1 cellular context compared by ENCODE assay signal in the genomic region with DNA sequence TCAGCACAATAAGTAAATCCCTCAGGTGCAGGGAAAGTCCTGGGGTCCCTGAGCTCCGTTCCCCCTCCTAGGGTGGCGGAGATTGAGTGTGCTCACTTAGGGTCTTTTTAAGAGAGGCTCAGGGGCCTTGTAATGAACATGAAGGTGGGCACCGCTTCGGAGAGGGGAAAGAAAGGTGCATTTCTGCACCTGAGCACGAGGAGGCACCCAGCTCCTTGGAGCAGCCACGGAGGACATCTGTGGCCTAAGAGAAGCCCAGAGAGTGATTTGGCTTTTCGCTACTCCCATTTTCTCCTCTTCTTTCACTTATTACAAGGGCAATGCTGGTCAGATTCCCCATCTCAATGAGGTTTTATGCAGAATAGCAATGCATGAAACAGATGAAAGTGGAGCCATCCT.
TF ChIP-seq lines count a peak whose summit lies in the region.

No MANE protein-coding gene starts in this region.

TF ChIP-seq in GM23338, 12 proteins besides CTCF, POLR2A, EP300 and RAD21:
- TF ChIP-seq, protein P1, sequence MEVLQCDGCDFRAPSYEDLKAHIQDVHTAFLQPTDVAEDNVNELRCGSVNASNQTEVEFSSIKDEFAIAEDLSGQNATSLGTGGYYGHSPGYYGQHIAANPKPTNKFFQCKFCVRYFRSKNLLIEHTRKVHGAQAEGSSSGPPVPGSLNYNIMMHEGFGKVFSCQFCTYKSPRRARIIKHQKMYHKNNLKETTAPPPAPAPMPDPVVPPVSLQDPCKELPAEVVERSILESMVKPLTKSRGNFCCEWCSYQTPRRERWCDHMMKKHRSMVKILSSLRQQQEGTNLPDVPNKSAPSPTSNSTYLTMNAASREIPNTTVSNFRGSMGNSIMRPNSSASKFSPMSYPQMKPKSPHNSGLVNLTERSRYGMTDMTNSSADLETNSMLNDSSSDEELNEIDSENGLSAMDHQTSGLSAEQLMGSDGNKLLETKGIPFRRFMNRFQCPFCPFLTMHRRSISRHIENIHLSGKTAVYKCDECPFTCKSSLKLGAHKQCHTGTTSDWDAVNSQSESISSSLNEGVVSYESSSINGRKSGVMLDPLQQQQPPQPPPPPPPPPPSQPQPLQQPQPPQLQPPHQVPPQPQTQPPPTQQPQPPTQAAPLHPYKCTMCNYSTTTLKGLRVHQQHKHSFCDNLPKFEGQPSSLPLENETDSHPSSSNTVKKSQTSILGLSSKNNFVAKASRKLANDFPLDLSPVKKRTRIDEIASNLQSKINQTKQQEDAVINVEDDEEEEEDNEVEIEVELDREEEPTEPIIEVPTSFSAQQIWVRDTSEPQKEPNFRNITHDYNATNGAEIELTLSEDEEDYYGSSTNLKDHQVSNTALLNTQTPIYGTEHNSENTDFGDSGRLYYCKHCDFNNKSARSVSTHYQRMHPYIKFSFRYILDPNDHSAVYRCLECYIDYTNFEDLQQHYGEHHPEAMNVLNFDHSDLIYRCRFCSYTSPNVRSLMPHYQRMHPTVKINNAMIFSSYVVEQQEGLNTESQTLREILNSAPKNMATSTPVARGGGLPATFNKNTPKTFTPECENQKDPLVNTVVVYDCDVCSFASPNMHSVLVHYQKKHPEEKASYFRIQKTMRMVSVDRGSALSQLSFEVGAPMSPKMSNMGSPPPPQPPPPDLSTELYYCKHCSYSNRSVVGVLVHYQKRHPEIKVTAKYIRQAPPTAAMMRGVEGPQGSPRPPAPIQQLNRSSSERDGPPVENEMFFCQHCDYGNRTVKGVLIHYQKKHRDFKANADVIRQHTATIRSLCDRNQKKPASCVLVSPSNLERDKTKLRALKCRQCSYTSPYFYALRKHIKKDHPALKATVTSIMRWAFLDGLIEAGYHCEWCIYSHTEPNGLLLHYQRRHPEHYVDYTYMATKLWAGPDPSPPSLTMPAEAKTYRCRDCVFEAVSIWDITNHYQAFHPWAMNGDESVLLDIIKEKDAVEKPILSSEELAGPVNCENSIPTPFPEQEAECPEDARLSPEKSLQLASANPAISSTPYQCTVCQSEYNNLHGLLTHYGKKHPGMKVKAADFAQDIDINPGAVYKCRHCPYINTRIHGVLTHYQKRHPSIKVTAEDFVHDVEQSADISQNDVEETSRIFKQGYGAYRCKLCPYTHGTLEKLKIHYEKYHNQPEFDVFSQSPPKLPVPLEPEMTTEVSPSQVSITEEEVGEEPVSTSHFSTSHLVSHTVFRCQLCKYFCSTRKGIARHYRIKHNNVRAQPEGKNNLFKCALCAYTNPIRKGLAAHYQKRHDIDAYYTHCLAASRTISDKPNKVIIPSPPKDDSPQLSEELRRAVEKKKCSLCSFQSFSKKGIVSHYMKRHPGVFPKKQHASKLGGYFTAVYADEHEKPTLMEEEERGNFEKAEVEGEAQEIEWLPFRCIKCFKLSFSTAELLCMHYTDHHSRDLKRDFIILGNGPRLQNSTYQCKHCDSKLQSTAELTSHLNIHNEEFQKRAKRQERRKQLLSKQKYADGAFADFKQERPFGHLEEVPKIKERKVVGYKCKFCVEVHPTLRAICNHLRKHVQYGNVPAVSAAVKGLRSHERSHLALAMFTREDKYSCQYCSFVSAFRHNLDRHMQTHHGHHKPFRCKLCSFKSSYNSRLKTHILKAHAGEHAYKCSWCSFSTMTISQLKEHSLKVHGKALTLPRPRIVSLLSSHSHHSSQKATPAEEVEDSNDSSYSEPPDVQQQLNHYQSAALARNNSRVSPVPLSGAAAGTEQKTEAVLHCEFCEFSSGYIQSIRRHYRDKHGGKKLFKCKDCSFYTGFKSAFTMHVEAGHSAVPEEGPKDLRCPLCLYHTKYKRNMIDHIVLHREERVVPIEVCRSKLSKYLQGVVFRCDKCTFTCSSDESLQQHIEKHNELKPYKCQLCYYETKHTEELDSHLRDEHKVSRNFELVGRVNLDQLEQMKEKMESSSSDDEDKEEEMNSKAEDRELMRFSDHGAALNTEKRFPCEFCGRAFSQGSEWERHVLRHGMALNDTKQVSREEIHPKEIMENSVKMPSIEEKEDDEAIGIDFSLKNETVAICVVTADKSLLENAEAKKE (CRISPR knock-in tag; IDR thresholded peaks at IDR 0.05) = no peak
- TF ChIP-seq EZH2phosphoT487 (IDR thresholded peaks at IDR 0.05; ENCODE audit: unreplicated experiment) (no peak), ZNF331 (CRISPR knock-in tag; IDR thresholded peaks at IDR 0.05; ENCODE audit: low read depth) (no peak), JUNB (IDR thresholded peaks at IDR 0.05; ENCODE audit: unreplicated experiment) (no peak), CREB1 (CRISPR knock-in tag; IDR thresholded peaks at IDR 0.05; ENCODE audit: low read depth) (no peak), NANOG (IDR thresholded peaks at IDR 0.05; ENCODE audit: borderline replicate concordance) (no peak), STAT1 (IDR thresholded peaks at IDR 0.05; ENCODE audit: unreplicated experiment) (no peak), POLR2AphosphoS5 (IDR thresholded peaks at IDR 0.05; ENCODE audit: low read depth) (no peak), ZNF114 (CRISPR knock-in tag; IDR thresholded peaks at IDR 0.05) (no peak), EZH2 (IDR thresholded peaks at IDR 0.05; ENCODE audit: low read depth, unreplicated experiment) (no peak)
- TF ChIP-seq, protein P2, sequence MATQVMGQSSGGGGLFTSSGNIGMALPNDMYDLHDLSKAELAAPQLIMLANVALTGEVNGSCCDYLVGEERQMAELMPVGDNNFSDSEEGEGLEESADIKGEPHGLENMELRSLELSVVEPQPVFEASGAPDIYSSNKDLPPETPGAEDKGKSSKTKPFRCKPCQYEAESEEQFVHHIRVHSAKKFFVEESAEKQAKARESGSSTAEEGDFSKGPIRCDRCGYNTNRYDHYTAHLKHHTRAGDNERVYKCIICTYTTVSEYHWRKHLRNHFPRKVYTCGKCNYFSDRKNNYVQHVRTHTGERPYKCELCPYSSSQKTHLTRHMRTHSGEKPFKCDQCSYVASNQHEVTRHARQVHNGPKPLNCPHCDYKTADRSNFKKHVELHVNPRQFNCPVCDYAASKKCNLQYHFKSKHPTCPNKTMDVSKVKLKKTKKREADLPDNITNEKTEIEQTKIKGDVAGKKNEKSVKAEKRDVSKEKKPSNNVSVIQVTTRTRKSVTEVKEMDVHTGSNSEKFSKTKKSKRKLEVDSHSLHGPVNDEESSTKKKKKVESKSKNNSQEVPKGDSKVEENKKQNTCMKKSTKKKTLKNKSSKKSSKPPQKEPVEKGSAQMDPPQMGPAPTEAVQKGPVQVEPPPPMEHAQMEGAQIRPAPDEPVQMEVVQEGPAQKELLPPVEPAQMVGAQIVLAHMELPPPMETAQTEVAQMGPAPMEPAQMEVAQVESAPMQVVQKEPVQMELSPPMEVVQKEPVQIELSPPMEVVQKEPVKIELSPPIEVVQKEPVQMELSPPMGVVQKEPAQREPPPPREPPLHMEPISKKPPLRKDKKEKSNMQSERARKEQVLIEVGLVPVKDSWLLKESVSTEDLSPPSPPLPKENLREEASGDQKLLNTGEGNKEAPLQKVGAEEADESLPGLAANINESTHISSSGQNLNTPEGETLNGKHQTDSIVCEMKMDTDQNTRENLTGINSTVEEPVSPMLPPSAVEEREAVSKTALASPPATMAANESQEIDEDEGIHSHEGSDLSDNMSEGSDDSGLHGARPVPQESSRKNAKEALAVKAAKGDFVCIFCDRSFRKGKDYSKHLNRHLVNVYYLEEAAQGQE (IDR thresholded peaks at IDR 0.05; ENCODE audit: unreplicated experiment) = no peak
- TF ChIP-seq, protein P3, sequence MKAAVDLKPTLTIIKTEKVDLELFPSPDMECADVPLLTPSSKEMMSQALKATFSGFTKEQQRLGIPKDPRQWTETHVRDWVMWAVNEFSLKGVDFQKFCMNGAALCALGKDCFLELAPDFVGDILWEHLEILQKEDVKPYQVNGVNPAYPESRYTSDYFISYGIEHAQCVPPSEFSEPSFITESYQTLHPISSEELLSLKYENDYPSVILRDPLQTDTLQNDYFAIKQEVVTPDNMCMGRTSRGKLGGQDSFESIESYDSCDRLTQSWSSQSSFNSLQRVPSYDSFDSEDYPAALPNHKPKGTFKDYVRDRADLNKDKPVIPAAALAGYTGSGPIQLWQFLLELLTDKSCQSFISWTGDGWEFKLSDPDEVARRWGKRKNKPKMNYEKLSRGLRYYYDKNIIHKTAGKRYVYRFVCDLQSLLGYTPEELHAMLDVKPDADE (IDR thresholded peaks at IDR 0.05) = no peak
